1 cellular context compared by ENCODE assay signal in the genomic region with DNA sequence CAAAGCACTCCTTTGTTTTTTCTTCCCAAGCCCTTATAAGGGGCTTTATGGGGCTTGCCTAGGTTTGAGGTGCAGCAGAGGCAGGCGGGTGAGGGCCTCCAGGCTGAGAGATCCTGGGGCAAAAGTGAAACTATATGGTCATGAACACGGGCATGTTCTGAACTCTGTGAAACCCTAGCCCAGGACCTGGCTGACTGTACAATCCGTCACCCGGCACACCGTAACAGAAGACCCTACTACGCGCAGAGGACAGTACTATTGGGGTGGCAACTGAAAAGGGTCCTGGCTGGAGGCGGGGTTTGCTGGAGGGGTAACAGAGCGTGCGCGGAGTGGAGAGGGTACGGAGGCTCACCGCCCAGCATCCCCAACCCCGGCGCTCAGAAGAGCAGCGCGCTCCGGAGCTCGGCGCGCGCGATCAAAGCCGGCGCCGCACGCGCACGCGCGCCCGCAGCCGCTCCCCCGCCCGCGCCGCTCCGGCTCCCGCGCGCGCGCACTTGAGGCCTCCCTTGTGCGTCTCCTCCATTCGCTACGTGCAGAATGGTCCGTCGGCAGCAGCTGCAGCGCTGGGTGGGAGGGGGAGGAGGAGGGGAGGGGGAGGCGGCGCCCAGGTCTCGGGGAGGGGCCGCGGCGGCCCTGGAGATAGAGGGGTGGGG.
A peak's percentile ranks its signal among the peaks of the same experiment; 100 is the strongest.
TF ChIP-seq lines count a peak whose summit lies in the region.

No MANE protein-coding gene starts in this region.

TF ChIP-seq in K562, 482 proteins besides CTCF, POLR2A, EP300 and RAD21 (continued from another document and continues in another):
- TF ChIP-seq RUNX1 (IDR thresholded peaks at IDR 0.05; ENCODE audit: low read depth) = 0 out of 2 replicates have a peak, but pooled peaks have one; percentile 71
- no peak for TF ChIP-seq SMARCB1 (IDR thresholded peaks at IDR 0.05; ENCODE audit: insufficient read length, low read depth)
- TF ChIP-seq SMAD4 (CRISPR knock-in tag; conservative IDR thresholded peaks at IDR 0.05) = peak; percentile 3; the same call in 1 of the 2 replicates
- peak; percentile 72; the same call in 1 of the 2 replicates for TF ChIP-seq ZNF766 (CRISPR knock-in tag; conservative IDR thresholded peaks at IDR 0.05)
- TF ChIP-seq, protein P1, sequence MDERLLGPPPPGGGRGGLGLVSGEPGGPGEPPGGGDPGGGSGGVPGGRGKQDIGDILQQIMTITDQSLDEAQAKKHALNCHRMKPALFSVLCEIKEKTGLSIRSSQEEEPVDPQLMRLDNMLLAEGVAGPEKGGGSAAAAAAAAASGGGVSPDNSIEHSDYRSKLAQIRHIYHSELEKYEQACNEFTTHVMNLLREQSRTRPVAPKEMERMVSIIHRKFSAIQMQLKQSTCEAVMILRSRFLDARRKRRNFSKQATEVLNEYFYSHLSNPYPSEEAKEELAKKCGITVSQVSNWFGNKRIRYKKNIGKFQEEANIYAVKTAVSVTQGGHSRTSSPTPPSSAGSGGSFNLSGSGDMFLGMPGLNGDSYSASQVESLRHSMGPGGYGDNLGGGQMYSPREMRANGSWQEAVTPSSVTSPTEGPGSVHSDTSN (CRISPR knock-in tag; IDR thresholded peaks at IDR 0.05; ENCODE audit: low read depth) = no peak
- TF ChIP-seq, protein P1 (tag; conservative IDR thresholded peaks at IDR 0.05; ENCODE audit: low read depth) = no peak
- no peak for TF ChIP-seq TRIM24 (IDR thresholded peaks at IDR 0.05)
- no peak for TF ChIP-seq MTF1 (CRISPR knock-in tag; IDR thresholded peaks at IDR 0.05; ENCODE audit: borderline replicate concordance)
- TF ChIP-seq, protein P2, sequence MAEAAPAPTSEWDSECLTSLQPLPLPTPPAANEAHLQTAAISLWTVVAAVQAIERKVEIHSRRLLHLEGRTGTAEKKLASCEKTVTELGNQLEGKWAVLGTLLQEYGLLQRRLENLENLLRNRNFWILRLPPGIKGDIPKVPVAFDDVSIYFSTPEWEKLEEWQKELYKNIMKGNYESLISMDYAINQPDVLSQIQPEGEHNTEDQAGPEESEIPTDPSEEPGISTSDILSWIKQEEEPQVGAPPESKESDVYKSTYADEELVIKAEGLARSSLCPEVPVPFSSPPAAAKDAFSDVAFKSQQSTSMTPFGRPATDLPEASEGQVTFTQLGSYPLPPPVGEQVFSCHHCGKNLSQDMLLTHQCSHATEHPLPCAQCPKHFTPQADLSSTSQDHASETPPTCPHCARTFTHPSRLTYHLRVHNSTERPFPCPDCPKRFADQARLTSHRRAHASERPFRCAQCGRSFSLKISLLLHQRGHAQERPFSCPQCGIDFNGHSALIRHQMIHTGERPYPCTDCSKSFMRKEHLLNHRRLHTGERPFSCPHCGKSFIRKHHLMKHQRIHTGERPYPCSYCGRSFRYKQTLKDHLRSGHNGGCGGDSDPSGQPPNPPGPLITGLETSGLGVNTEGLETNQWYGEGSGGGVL (CRISPR knock-in tag; IDR thresholded peaks at IDR 0.05) = no peak
- TF ChIP-seq, protein P3, sequence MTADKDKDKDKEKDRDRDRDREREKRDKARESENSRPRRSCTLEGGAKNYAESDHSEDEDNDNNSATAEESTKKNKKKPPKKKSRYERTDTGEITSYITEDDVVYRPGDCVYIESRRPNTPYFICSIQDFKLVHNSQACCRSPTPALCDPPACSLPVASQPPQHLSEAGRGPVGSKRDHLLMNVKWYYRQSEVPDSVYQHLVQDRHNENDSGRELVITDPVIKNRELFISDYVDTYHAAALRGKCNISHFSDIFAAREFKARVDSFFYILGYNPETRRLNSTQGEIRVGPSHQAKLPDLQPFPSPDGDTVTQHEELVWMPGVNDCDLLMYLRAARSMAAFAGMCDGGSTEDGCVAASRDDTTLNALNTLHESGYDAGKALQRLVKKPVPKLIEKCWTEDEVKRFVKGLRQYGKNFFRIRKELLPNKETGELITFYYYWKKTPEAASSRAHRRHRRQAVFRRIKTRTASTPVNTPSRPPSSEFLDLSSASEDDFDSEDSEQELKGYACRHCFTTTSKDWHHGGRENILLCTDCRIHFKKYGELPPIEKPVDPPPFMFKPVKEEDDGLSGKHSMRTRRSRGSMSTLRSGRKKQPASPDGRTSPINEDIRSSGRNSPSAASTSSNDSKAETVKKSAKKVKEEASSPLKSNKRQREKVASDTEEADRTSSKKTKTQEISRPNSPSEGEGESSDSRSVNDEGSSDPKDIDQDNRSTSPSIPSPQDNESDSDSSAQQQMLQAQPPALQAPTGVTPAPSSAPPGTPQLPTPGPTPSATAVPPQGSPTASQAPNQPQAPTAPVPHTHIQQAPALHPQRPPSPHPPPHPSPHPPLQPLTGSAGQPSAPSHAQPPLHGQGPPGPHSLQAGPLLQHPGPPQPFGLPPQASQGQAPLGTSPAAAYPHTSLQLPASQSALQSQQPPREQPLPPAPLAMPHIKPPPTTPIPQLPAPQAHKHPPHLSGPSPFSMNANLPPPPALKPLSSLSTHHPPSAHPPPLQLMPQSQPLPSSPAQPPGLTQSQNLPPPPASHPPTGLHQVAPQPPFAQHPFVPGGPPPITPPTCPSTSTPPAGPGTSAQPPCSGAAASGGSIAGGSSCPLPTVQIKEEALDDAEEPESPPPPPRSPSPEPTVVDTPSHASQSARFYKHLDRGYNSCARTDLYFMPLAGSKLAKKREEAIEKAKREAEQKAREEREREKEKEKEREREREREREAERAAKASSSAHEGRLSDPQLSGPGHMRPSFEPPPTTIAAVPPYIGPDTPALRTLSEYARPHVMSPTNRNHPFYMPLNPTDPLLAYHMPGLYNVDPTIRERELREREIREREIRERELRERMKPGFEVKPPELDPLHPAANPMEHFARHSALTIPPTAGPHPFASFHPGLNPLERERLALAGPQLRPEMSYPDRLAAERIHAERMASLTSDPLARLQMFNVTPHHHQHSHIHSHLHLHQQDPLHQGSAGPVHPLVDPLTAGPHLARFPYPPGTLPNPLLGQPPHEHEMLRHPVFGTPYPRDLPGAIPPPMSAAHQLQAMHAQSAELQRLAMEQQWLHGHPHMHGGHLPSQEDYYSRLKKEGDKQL (CRISPR knock-in tag; IDR thresholded peaks at IDR 0.05; ENCODE audit: borderline replicate concordance) = no peak
- TF ChIP-seq BRCA1 (IDR thresholded peaks at IDR 0.05) = no peak
- TF ChIP-seq BRCA1 (CRISPR knock-in tag; IDR thresholded peaks at IDR 0.05) = no peak
- TF ChIP-seq ARNT (IDR thresholded peaks at IDR 0.05) = no peak
- TF ChIP-seq TEAD2 (tag; IDR thresholded peaks at IDR 0.05) = no peak
- TF ChIP-seq PYGO2 (tag; IDR thresholded peaks at IDR 0.05) = 0 out of 2 replicates have a peak, but pooled peaks have one; percentile 20
- TF ChIP-seq, protein P4, sequence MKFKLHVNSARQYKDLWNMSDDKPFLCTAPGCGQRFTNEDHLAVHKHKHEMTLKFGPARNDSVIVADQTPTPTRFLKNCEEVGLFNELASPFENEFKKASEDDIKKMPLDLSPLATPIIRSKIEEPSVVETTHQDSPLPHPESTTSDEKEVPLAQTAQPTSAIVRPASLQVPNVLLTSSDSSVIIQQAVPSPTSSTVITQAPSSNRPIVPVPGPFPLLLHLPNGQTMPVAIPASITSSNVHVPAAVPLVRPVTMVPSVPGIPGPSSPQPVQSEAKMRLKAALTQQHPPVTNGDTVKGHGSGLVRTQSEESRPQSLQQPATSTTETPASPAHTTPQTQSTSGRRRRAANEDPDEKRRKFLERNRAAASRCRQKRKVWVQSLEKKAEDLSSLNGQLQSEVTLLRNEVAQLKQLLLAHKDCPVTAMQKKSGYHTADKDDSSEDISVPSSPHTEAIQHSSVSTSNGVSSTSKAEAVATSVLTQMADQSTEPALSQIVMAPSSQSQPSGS (CRISPR knock-in tag; IDR thresholded peaks at IDR 0.05) = no peak
- TF ChIP-seq HMGN3 (IDR thresholded peaks at IDR 0.05; ENCODE audit: borderline replicate concordance, extremely low read depth, insufficient read length, low read depth, low read length) = peak; percentile 83
- peak in 1 of 2 experiments; percentile 50; a peak in 2 of 4 replicates for TF ChIP-seq RCOR1 (IDR thresholded peaks at IDR 0.05; ENCODE audit: borderline replicate concordance in 1 of 2, low read depth in 2 of 2, low read length in 2 of 2)
- TF ChIP-seq RBBP5 (IDR thresholded peaks at IDR 0.05; ENCODE audit: borderline replicate concordance, insufficient read depth, low read length, poor library complexity, severe bottlenecking) = peak; percentile 65
- TF ChIP-seq ZNF354B (CRISPR knock-in tag; IDR thresholded peaks at IDR 0.05) = no peak
- TF ChIP-seq PTRF (tag; IDR thresholded peaks at IDR 0.05) = no peak
- TF ChIP-seq XRCC4 (IDR thresholded peaks at IDR 0.05; ENCODE audit: extremely low read depth, insufficient read depth, insufficient read length) = no peak
- TF ChIP-seq JUNB (CRISPR knock-in tag; conservative IDR thresholded peaks at IDR 0.05) = no peak
- no peak for TF ChIP-seq NFE2 (IDR thresholded peaks at IDR 0.05; ENCODE audit: low read depth)
- TF ChIP-seq ELF4 (CRISPR knock-in tag; IDR thresholded peaks at IDR 0.05) = 0 out of 2 replicates have a peak, but pooled peaks have one; percentile 56
- TF ChIP-seq, protein P5, sequence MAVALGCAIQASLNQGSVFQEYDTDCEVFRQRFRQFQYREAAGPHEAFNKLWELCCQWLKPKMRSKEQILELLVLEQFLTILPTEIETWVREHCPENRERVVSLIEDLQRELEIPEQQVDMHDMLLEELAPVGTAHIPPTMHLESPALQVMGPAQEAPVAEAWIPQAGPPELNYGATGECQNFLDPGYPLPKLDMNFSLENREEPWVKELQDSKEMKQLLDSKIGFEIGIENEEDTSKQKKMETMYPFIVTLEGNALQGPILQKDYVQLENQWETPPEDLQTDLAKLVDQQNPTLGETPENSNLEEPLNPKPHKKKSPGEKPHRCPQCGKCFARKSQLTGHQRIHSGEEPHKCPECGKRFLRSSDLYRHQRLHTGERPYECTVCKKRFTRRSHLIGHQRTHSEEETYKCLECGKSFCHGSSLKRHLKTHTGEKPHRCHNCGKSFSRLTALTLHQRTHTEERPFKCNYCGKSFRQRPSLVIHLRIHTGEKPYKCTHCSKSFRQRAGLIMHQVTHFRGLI (CRISPR knock-in tag; IDR thresholded peaks at IDR 0.05) = no peak
- TF ChIP-seq FIP1L1 (IDR thresholded peaks at IDR 0.05; ENCODE audit: low read depth, low read length, poor library complexity, severe bottlenecking) = no peak
- TF ChIP-seq, protein P6, sequence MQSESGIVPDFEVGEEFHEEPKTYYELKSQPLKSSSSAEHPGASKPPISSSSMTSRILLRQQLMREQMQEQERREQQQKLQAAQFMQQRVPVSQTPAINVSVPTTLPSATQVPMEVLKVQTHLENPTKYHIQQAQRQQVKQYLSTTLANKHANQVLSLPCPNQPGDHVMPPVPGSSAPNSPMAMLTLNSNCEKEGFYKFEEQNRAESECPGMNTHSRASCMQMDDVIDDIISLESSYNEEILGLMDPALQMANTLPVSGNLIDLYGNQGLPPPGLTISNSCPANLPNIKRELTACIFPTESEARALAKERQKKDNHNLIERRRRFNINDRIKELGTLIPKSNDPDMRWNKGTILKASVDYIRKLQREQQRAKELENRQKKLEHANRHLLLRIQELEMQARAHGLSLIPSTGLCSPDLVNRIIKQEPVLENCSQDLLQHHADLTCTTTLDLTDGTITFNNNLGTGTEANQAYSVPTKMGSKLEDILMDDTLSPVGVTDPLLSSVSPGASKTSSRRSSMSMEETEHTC (IDR thresholded peaks at IDR 0.05) = no peak
- no peak for TF ChIP-seq ZNF444 (CRISPR knock-in tag; IDR thresholded peaks at IDR 0.05)
- TF ChIP-seq PHF20 (IDR thresholded peaks at IDR 0.05; ENCODE audit: partially characterized antibody) = peak; percentile 31
- no peak for TF ChIP-seq NCOA6 (IDR thresholded peaks at IDR 0.05)
- TF ChIP-seq, protein P7, sequence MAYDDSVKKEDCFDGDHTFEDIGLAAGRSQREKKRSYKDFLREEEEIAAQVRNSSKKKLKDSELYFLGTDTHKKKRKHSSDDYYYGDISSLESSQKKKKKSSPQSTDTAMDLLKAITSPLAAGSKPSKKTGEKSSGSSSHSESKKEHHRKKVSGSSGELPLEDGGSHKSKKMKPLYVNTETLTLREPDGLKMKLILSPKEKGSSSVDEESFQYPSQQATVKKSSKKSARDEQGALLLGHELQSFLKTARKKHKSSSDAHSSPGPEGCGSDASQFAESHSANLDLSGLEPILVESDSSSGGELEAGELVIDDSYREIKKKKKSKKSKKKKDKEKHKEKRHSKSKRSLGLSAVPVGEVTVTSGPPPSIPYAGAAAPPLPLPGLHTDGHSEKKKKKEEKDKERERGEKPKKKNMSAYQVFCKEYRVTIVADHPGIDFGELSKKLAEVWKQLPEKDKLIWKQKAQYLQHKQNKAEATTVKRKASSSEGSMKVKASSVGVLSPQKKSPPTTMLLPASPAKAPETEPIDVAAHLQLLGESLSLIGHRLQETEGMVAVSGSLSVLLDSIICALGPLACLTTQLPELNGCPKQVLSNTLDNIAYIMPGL (CRISPR knock-in tag; IDR thresholded peaks at IDR 0.05) = no peak
- TF ChIP-seq RBM22 (IDR thresholded peaks at IDR 0.05; ENCODE audit: low read depth, low read length, poor library complexity, severe bottlenecking) = no peak
